In the genomic region with DNA sequence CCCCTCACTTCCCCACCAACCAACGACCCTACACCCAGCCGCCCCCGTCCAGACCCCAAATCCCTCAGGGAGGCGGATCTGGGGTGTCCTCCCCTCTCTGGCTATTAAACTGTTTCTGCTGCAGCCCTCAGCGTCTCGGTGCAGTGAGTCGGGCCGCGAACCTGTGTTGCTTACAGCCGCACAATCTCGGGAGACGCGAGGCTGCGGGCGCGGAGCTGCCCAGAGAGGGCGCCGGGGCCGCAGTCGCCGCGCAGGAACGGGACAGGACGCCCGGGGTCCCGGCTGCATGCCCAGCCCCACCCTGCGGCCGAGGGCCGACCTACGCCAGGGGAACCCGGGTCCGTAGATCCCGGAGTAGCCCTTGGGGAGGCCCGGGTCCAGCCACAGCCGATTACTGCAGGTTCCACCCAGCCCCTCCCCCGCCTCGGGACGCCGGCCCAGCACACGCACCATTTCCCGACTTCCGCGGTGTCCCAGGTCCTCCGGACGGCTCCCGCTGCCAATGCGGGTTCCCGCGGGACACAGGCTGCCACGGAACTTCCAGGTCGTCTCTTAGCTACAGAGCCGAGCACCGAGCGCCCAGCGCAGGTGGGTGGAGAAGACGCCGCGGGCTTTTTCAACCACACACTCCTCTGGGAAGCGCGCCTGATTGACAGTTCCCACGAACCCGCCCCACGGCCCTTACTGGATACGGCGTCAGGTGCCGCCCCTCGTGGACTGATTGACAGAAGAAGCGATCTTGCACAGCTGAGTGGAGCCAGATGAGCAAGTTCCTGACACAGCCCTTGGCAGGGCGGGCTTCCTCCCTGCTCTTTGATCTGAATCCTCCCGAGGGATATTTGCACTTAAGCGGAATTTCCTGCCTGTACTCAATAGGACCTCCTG, we compare ENCODE assay signal across 8 cellular contexts. TPM values are rescaled to one million over a fixed set of nuclear protein-coding genes. Genes with fewer than 3 reads are reported as not detected.
DNase-seq lines count a peak whose midpoint lies in the region; ATAC-seq and TF ChIP-seq lines count a peak whose summit lies in the region.

A gene (minus strand): TSS at position 654 of the 885 bp plus-strand sequence. CDS start 201 bp downstream, at position 453.

- peak within 1 kb of the TSS; percentile 91 for H2AFZ ChIP-seq in PC-3 (ENCODE audit: low read length)

- TF ChIP-seq CTCF in PC-3 (conservative IDR thresholded peaks at IDR 0.05; ENCODE audit: low read depth, low read length) (0 out of 2 replicates have a peak, but pooled peaks have one; percentile 18), esophagus muscularis mucosa (IDR thresholded peaks at IDR 0.05) (peak in 1 of 3 experiments; percentile 16)

- H3K36me3 Mint-ChIP-seq in IgD-negative memory B cell = peaks cover 8% of the 10 kb centered on the region
- H3K36me3 Mint-ChIP-seq in activated T-cell treated with anti-CD3 and anti-CD28 coated beads, Interleukin-2, amount 50 U/mL, for 24 hours (ENCODE audit: low read depth) = peaks cover 31% of the 10 kb centered on the region

- POLR2A ChIA-PET in PC-3 (lab: Charles Lee; ENCODE audit: unreplicated experiment) = interaction anchor here (0.6 kb wide), 1 partner anchor 56 kb away, joined by 4 read pairs; no protein-coding TSS in a partner anchor

- H3K79me2 ChIP-seq in PC-3 (ENCODE audit: low read length) = peaks cover 41% of the 10 kb centered on the region

- H3K4me2 ChIP-seq in PC-3 (ENCODE audit: low read length) = peak within 1 kb of the TSS; percentile 93

- BruUV-seq in PC-3 (replicated peaks; lab: Mats Ljungman, UMichigan) = no TSS peak

- H3K4me3 ChIP-seq in PC-3 (ENCODE audit: low read length) (peak within 1 kb of the TSS; percentile 92), esophagus muscularis mucosa (peak within 1 kb of the TSS; percentile 70 to 84 (median 78)), muscle layer of duodenum (ENCODE audit: low read depth in 1 of 2, low read length in 2 of 2) (peak within 1 kb of the TSS; percentile 69 to 87)

- H3F3A ChIP-seq in PC-3 (ENCODE audit: low read length, unreplicated experiment) = no peaks in the 10 kb centered on the region

- peaks cover 0 to 1% (median 0%) of the 10 kb centered on the region in 3 donors for H3K9me3 Mint-ChIP-seq in IgD-negative memory B cell
- H3K9me3 Mint-ChIP-seq in activated T-cell treated with anti-CD3 and anti-CD28 coated beads, Interleukin-2, amount 50 U/mL, for 24 hours = peaks cover 11% of the 10 kb centered on the region

- H4K20me1 ChIP-seq in PC-3 (ENCODE audit: low read length) = no peaks in the 10 kb centered on the region

- peak within 1 kb of the TSS; percentile 93 to 99 (median 98) for H3K4me3 Mint-ChIP-seq in IgD-negative memory B cell
- H3K4me3 Mint-ChIP-seq in activated T-cell treated with anti-CD3 and anti-CD28 coated beads, Interleukin-2, amount 50 U/mL, for 24 hours = peak within 1 kb of the TSS; percentile 89

- peak within 1 kb of the TSS; percentile 67 for H3K27ac ChIP-seq in PC-3 (ENCODE audit: low read length)
- H3K27ac ChIP-seq in esophagus muscularis mucosa (replicated peaks in 1 of 4) = peak within 1 kb of the TSS; percentile 85 to 95 (median 87)
- peak within 1 kb of the TSS; percentile 39 for H3K27ac ChIP-seq in muscle layer of duodenum (ENCODE audit: low read length)

- H3K27me3 ChIP-seq in PC-3 (ENCODE audit: low read length) (no peaks in the 10 kb centered on the region), esophagus muscularis mucosa (no peaks in the 10 kb centered on the region), muscle layer of duodenum (ENCODE audit: low read depth, low read length) (no peaks in the 10 kb centered on the region)

- H3K27me3 Mint-ChIP-seq in IgD-negative memory B cell = no peaks in the 10 kb centered on the region
- H3K27me3 Mint-ChIP-seq in activated T-cell treated with anti-CD3 and anti-CD28 coated beads, Interleukin-2, amount 50 U/mL, for 24 hours = no peaks in the 10 kb centered on the region

- TF ChIP-seq POLR2A in esophagus muscularis mucosa (IDR thresholded peaks at IDR 0.05; ENCODE audit: low read depth) = no peak

- no peaks in the 10 kb centered on the region for H3K9me2 ChIP-seq in PC-3 (replicated peaks; ENCODE audit: low read length)

- no peak for TF ChIP-seq EP300 in esophagus muscularis mucosa (IDR thresholded peaks at IDR 0.05)

- CTCF ChIA-PET in PC-3 (lab: Charles Lee) = no interaction called here

- H3K4me1 ChIP-seq in PC-3 (ENCODE audit: insufficient read depth, low read length) = 0 out of 2 replicates have a peak, but pooled peaks cover 4% of the 10 kb centered on the region
- peaks cover 4 to 17% (median 10%) of the 10 kb centered on the region in 4 donors for H3K4me1 ChIP-seq in esophagus muscularis mucosa
- H3K4me1 ChIP-seq in muscle layer of duodenum (ENCODE audit: control insufficient read depth in 1 of 2, insufficient read depth in 2 of 2, low read length in 2 of 2) = peaks cover 0 to 4% of the 10 kb centered on the region in 2 donors

- intact Hi-C loops in PC-3 (cut with micrococcal nuclease) = loop anchor here (2.0 to 5.0 kb wide), 3 partner anchors 41 to 150 kb away; a partner anchor contains a TSS
- intact Hi-C loops in esophagus muscularis mucosa (cut with DNase I) = no loop called here

- peaks cover 10% of the 10 kb centered on the region; the same call in 1 of the 2 replicates for H3K9me3 ChIP-seq in PC-3 (ENCODE audit: low read length)
- no peaks in the 10 kb centered on the region for H3K9me3 ChIP-seq in esophagus muscularis mucosa
- H3K9me3 ChIP-seq in muscle layer of duodenum (ENCODE audit: control insufficient read depth in 1 of 2, low read length in 2 of 2) = no peaks in the 10 kb centered on the region

- ATAC-seq in GM21529 (IDR thresholded peaks at IDR 0.05; ENCODE audit: unreplicated experiment) (peak; percentile 89), PC-3 (peak; percentile 96)

- 1% methylated on average over 20 of the region's 71 CpGs for WGBS in esophagus muscularis mucosa

- peak within 1 kb of the TSS; percentile 75 for H3K9ac ChIP-seq in PC-3 (ENCODE audit: low read length)

- H3K36me3 ChIP-seq in PC-3 (ENCODE audit: low read depth, low read length) = peaks cover 17% of the 10 kb centered on the region
- no peaks in the 10 kb centered on the region for H3K36me3 ChIP-seq in esophagus muscularis mucosa
- no peaks in the 10 kb centered on the region for H3K36me3 ChIP-seq in muscle layer of duodenum (ENCODE audit: control insufficient read depth in 1 of 2, insufficient read depth in 2 of 2, low read length in 2 of 2)

- peak; percentile 93 for DNase-seq in DMS 273 treated with DMSO at 0.1 percent for 48 hours (lab: John Stamatoyannopoulos, UW)
- DNase-seq in PC-3 = peak; percentile 99
- DNase-seq in activated T-cell treated with anti-CD3 and anti-CD28 coated beads, Interleukin-2, amount 50 U/mL, for 24 hours = peak; percentile 90
- peak; percentile 99 for DNase-seq in esophagus muscularis mucosa (ENCODE audit: extremely low spot score)
- peak; percentile 73 for DNase-seq in stimulated activated CD8-positive, alpha-beta memory T cell treated with anti-CD3 and anti-CD28 coated beads, Interleukin-7, amount 100 ng/mL, for 24 hours (ENCODE audit: low read depth)

- H3K27ac Mint-ChIP-seq in IgD-negative memory B cell = peak within 1 kb of the TSS; percentile 89 to 92 (median 92)
- H3K27ac Mint-ChIP-seq in activated T-cell treated with anti-CD3 and anti-CD28 coated beads, Interleukin-2, amount 50 U/mL, for 24 hours = peak within 1 kb of the TSS; percentile 84

- H3K4me1 Mint-ChIP-seq in IgD-negative memory B cell = peaks cover 12 to 29% (median 18%) of the 10 kb centered on the region in 3 donors
- H3K4me1 Mint-ChIP-seq in activated T-cell treated with anti-CD3 and anti-CD28 coated beads, Interleukin-2, amount 50 U/mL, for 24 hours (ENCODE audit: low read depth) = peaks cover 20% of the 10 kb centered on the region

RNA-seq across cellular contexts. Expression of the gene that starts here (rescaled TPM):
- polyA plus RNA-seq in IgD-negative memory B cell = 10.2 TPM
- total RNA-seq in PC-3 (2014; rRNA removed) = 3.8 and 5.9 TPM in 2 replicates
- total RNA-seq in esophagus muscularis mucosa = 1 to 10 TPM; 3.3 to 6.6 (median 3.4) TPM

Comparison
In these comparisons a context has a peak if more than half of its experiments do, and no peak if none do; other contexts are left out.
1. Peak in every context shown above with its lines: DNase-seq, ATAC-seq, H3K4me3 ChIP-seq and H3K27ac ChIP-seq.